In genomic region chr1:207805841-207806421, GRCh38 we compare ENCODE assay signal across 8 cellular contexts. TPM values are rescaled to one million over a fixed set of nuclear protein-coding genes. Genes with fewer than 3 reads are reported as not detected.
DNase-seq lines count a peak whose midpoint lies in the region; FAIRE-seq and TF ChIP-seq lines count a peak whose summit lies in the region.

No MANE protein-coding gene starts in this region.

- H3K36me3 ChIP-seq in neutrophil (peaks cover 92% of the 10 kb centered on the region), HAP-1 (replicated peaks) (peaks cover 44% of the 10 kb centered on the region)

- H3K27me3 ChIP-seq in neutrophil: no peaks in the 10 kb centered on the region
- H3K27me3 ChIP-seq in HAP-1 (ENCODE audit: low read depth): no peaks in the 10 kb centered on the region

- H3K9me3 ChIP-seq in neutrophil (no peaks in the 10 kb centered on the region), HAP-1 (no peaks in the 10 kb centered on the region)

- TF ChIP-seq CTCF in epithelial cell of proximal tubule (conservative IDR thresholded peaks at IDR 0.05; ENCODE audit: low read depth, low read length): no peak
- TF ChIP-seq CTCF in neutrophil (IDR thresholded peaks at IDR 0.05): no peak

- peaks cover 29 to 40% of the 10 kb centered on the region in 2 experiments for H3K4me1 ChIP-seq in neutrophil (ENCODE audit: control insufficient read depth in 1 of 2, insufficient read depth in 1 of 2, low read depth in 1 of 2, low read length in 1 of 2)
- H3K4me1 ChIP-seq in HAP-1: peaks cover 7% of the 10 kb centered on the region; the same call in 1 of the 2 replicates

- DNase-seq in AG08396 (ENCODE audit: low spot score) (peak; percentile 88), RCC 7860 (ENCODE audit: low spot score) (peak; percentile 87), epithelial cell of proximal tubule (ENCODE audit: low read depth) (peak; percentile 67), HAP-1 (ENCODE audit: low spot score in 2 of 2) (no peak), NCI-H2107 treated with DMSO at 0.1 percent for 48 hours (lab: John Stamatoyannopoulos, UW; ENCODE audit: unreplicated experiment) (no peak), SW 1271 (lab: John Stamatoyannopoulos, UW) (no peak), T-helper 1 cell (no peak)

- no peak overlapping the region for H3K4me3 ChIP-seq in epithelial cell of proximal tubule (ENCODE audit: low read depth, low read length)
- H3K4me3 ChIP-seq in neutrophil (ENCODE audit: low read depth in 1 of 2, low read length in 1 of 2): no peak overlapping the region
- no peak overlapping the region for H3K4me3 ChIP-seq in HAP-1

- peak; percentile 88 for FAIRE-seq in RCC 7860 (lab: Jason Lieb, UNC)

- peak overlapping the region; percentile 94 for H3K27ac ChIP-seq in neutrophil

- in situ Hi-C loops in HAP-1 (cut with MboI; ENCODE audit: low sequenced_read_pairs): no loop called here

RNA-seq across cellular contexts. Expression of gene CD46, which starts 54.1 kb away (rescaled TPM):
- 114 and 146 TPM in 2 replicates for total RNA-seq in epithelial cell of proximal tubule

Comparison
In these comparisons a context has a peak if more than half of its experiments do, and no peak if none do; other contexts are left out.
1. DNase-seq: peak in AG08396 (single experiment), RCC 7860 (single experiment) and epithelial cell of proximal tubule (single experiment); none in HAP-1 (0 of 2), NCI-H2107 treated with DMSO at 0.1 percent for 48 hours (single experiment), SW 1271 (0 of 2) and T-helper 1 cell (0 of 5).